8 cellular contexts compared by ENCODE assay signal in genomic region chr1:225454733-225455132, GRCh38. TPM values are rescaled to one million over a fixed set of nuclear protein-coding genes. Genes with fewer than 3 reads are reported as not detected.
DNase-seq lines count a peak whose midpoint lies in the region; ATAC-seq and TF ChIP-seq lines count a peak whose summit lies in the region.

No MANE protein-coding gene starts in this region.

- peak; percentile 39 for DNase-seq in BJ (ENCODE audit: low read depth)
- DNase-seq in omental fat pad (ENCODE audit: low spot score), result no peak
- no peak for DNase-seq in BE2C
- DNase-seq in SK-N-DZ (ENCODE audit: low spot score), result no peak

- H3K9me3 ChIP-seq in endocrine pancreas (ENCODE audit: control insufficient read depth, low read length) (no peaks in the 10 kb centered on the region), BE2C (no peaks in the 10 kb centered on the region)

- no peak overlapping the region for H3K4me3 ChIP-seq in BJ (ENCODE audit: low read depth, low read length)
- H3K4me3 ChIP-seq in endocrine pancreas (ENCODE audit: control insufficient read depth, insufficient read depth, low read length), result peak overlapping the region; percentile 12
- H3K4me3 ChIP-seq in skin epidermis, result no peak overlapping the region
- no peak overlapping the region for H3K4me3 ChIP-seq in BE2C (ENCODE audit: low read depth, low read length)

- no peaks in the 10 kb centered on the region for H3K36me3 ChIP-seq in BJ (ENCODE audit: control insufficient read depth, insufficient read depth, low read length)
- H3K36me3 ChIP-seq in endocrine pancreas (ENCODE audit: control insufficient read depth, insufficient read depth, low read length), result no peaks in the 10 kb centered on the region
- no peaks in the 10 kb centered on the region for H3K36me3 ChIP-seq in BE2C

- H3K27me3 ChIP-seq in BJ (ENCODE audit: control insufficient read depth, insufficient read depth, low read length), result no peaks in the 10 kb centered on the region; the same call in 1 of the 2 replicates
- H3K27me3 ChIP-seq in endocrine pancreas (ENCODE audit: control insufficient read depth, insufficient read depth, low read length), result no peaks in the 10 kb centered on the region
- H3K27me3 ChIP-seq in BE2C, result no peaks in the 10 kb centered on the region

- CTCF ChIA-PET in BJ (lab: Yijun Ruan, JAX), result interaction anchor here (0.7 to 1.8 kb wide), 3 partner anchors 14 to 391 kb away, joined by 3 to 4 read pairs (median 4); no protein-coding TSS in a partner anchor

- ATAC-seq in HG02759 (IDR thresholded peaks at IDR 0.05; ENCODE audit: unreplicated experiment) (peak; percentile 55), omental fat pad (ENCODE audit: low FRiP score) (no peak)
- peak; percentile 98 to 99 for ATAC-seq in activated CD4-positive, CD25-positive, alpha-beta regulatory T cell treated with anti-CD3 and anti-CD28 coated beads, Interleukin-2, amount 50 U/mL, for 24 hours

- no peak overlapping the region for H3K9ac ChIP-seq in endocrine pancreas (ENCODE audit: control insufficient read depth, insufficient read depth, low read length)

- peak overlapping the region in 14 of 21 experiments; percentile 10 to 63 (median 38) for H3K27ac ChIP-seq in skin epidermis

- H3K4me1 ChIP-seq in endocrine pancreas (ENCODE audit: control insufficient read depth, insufficient read depth, low read length) (peaks cover 9% of the 10 kb centered on the region), BE2C (no peaks in the 10 kb centered on the region)

- TF ChIP-seq CTCF in BJ (IDR thresholded peaks at IDR 0.05; ENCODE audit: insufficient read depth, low read depth, low read length), result no peak
- no peak for TF ChIP-seq CTCF in omental fat pad (IDR thresholded peaks at IDR 0.05)
- TF ChIP-seq CTCF in BE2C (IDR thresholded peaks at IDR 0.05; ENCODE audit: low read depth, low read length), result no peak

- POLR2A ChIA-PET in BJ (lab: Charles Lee), result no interaction called here

RNA-seq across cellular contexts. Expression of gene LBR, which starts 26.9 kb away (rescaled TPM):
- polyA plus RNA-seq in BJ (2011; rRNA removed), result 16.7 and 21.0 TPM in 2 replicates
- 22.9 and 23.4 TPM in 2 replicates for polyA minus RNA-seq in BJ (2011; rRNA and poly(A)+ RNA removed)
- total RNA-seq in omental fat pad, result 10 to 100 TPM; 24.7 to 75.0 (median 46.5) TPM
- polyA plus RNA-seq in BE2C (2012; ENCODE audit: insufficient read depth, insufficient read length, low read depth), result 34.2 TPM
- polyA plus RNA-seq in SK-N-DZ (2014; cell fraction: cytosol; rRNA removed), result 126 and 130 TPM in 2 replicates
- 78.0 and 98.0 TPM in 2 replicates for polyA plus RNA-seq in SK-N-DZ (2014; cell fraction: nucleus; rRNA removed)
